In genomic region chr2:207344596-207345394, GRCh38 we compare ENCODE assay signal across 7 cellular contexts.
DNase-seq lines count a peak whose midpoint lies in the region; ATAC-seq, FAIRE-seq and TF ChIP-seq lines count a peak whose summit lies in the region.
"Not testable (repeated sequence)": the region's sequence is repeated elsewhere in the genome, so short reads cannot be mapped to it uniquely, and the experiment has no call there.

No MANE protein-coding gene starts in this region.

- peaks cover 30% of the 10 kb centered on the region for H3K4me1 Mint-ChIP-seq in glutamatergic neuron (ENCODE audit: low read depth, unreplicated experiment)

- not testable (repeated sequence) for ATAC-seq in HCT116, PC-3
- peak; percentile 23 for ATAC-seq in GM12878

- in situ Hi-C loops in GM12878 (cut with MboI): loop anchor here (25.0 kb wide), 1 partner anchor 1632 kb away; no protein-coding TSS in a partner anchor

- H3K27ac ChIP-seq in HCT116 (ENCODE audit: low read depth, low read length); PC-3 (ENCODE audit: low read length); WERI-Rb-1; GM12878 (ENCODE audit: control insufficient read depth, insufficient read depth); parathyroid adenoma: not testable (repeated sequence)

- not testable (repeated sequence) for H3K9me3 Mint-ChIP-seq in glutamatergic neuron (ENCODE audit: unreplicated experiment)

- not testable (repeated sequence) for H3K4me3 Mint-ChIP-seq in glutamatergic neuron (ENCODE audit: unreplicated experiment)

- SMC1A ChIA-PET in GM12878 (lab: Charles Lee; ENCODE audit: uncharacterized antibody, unreplicated experiment): interaction anchor here (1.0 to 2.5 kb wide), 6 partner anchors 9 to 123 kb away, joined by 3 to 15 read pairs (median 3); no protein-coding TSS in a partner anchor

- not testable (repeated sequence) for TF ChIP-seq POLR2A in HCT116 (IDR thresholded peaks at IDR 0.05; ENCODE audit: borderline replicate concordance, extremely low read depth, insufficient read depth, insufficient read length); GM12878 (IDR thresholded peaks at IDR 0.05; ENCODE audit: low read depth, low read length)

- TF ChIP-seq CTCF in D721Med (IDR thresholded peaks at IDR 0.05; ENCODE audit: insufficient read depth, missing control alignments) (peak; percentile 24), PC-3 (conservative IDR thresholded peaks at IDR 0.05; ENCODE audit: low read depth, low read length) (peak; percentile 12; the same call in 1 of the 2 replicates), WERI-Rb-1 (IDR thresholded peaks at IDR 0.05; ENCODE audit: low read depth, low read length) (peak; percentile 56), parathyroid adenoma (IDR thresholded peaks at IDR 0.05) (peak; percentile 33)
- TF ChIP-seq CTCF in HCT116 (IDR thresholded peaks at IDR 0.05 in 2 of 3, conservative IDR thresholded peaks at IDR 0.05 in 1 of 3; ENCODE audit: borderline replicate concordance in 1 of 3, insufficient read depth in 1 of 3, low read depth in 2 of 3, low read length in 2 of 3); GM12878 (IDR thresholded peaks at IDR 0.05 in 2 of 3, conservative IDR thresholded peaks at IDR 0.05 in 1 of 3; ENCODE audit: control insufficient read depth in 2 of 3, extremely low read depth in 1 of 3, insufficient read depth in 1 of 3, low read depth in 3 of 3, low read length in 3 of 3); glutamatergic neuron (IDR thresholded peaks at IDR 0.05; ENCODE audit: partially characterized antibody, unreplicated experiment): not testable (repeated sequence)

- peak; percentile 39; the same call in 1 of the 2 replicates for TF ChIP-seq RAD21 in HCT116 (IDR thresholded peaks at IDR 0.05; ENCODE audit: low read depth)
- not testable (repeated sequence) for TF ChIP-seq RAD21 in GM12878 (IDR thresholded peaks at IDR 0.05; ENCODE audit: insufficient read depth, low read depth, low read length)

- H3K4me3 ChIP-seq in HCT116 (replicated peaks in 1 of 2; ENCODE audit: low read depth in 1 of 2, low read length in 2 of 2); PC-3 (ENCODE audit: low read length); WERI-Rb-1 (ENCODE audit: low read depth, low read length); GM12878; parathyroid adenoma (ENCODE audit: low read depth, low read length): not testable (repeated sequence)

- not testable (repeated sequence) for H3K9me3 ChIP-seq in HCT116 (ENCODE audit: control insufficient read depth in 1 of 2, insufficient read depth in 1 of 2, low read depth in 1 of 2, low read length in 2 of 2); PC-3 (ENCODE audit: low read length); WERI-Rb-1 (ENCODE audit: severe bottlenecking); GM12878 (replicated peaks; ENCODE audit: control insufficient read depth, insufficient read depth, low read length); parathyroid adenoma (ENCODE audit: control insufficient read depth, low read length)

- not testable (repeated sequence) for H3F3A ChIP-seq in PC-3 (ENCODE audit: low read length, unreplicated experiment)

- not testable (repeated sequence) for FAIRE-seq in D721Med (lab: Jason Lieb, UNC); GM12878 (lab: Jason Lieb, UNC)

- H3K4me2 ChIP-seq in HCT116 (ENCODE audit: low read length); PC-3 (ENCODE audit: low read length); GM12878 (ENCODE audit: control insufficient read depth, insufficient read depth); parathyroid adenoma (ENCODE audit: low read length): not testable (repeated sequence)

- POLR2A ChIA-PET in HCT116 (lab: Charles Lee); PC-3 (lab: Charles Lee; ENCODE audit: unreplicated experiment): not testable (repeated sequence)
- POLR2A ChIA-PET in GM12878 (lab: Charles Lee): interaction anchor here (0.9 to 1.0 kb wide), 2 partner anchors 8 to 12 kb away, joined by 3 to 4 read pairs; no protein-coding TSS in a partner anchor

- H3K27ac Mint-ChIP-seq in glutamatergic neuron (ENCODE audit: unreplicated experiment): peak overlapping the region; percentile 15

- RAD21 ChIA-PET in HCT116 (lab: Charles Lee; ENCODE audit: low non-redundant PET in 1 of 2, low total read pairs in 2 of 2, uncharacterized antibody in 2 of 2, unreplicated experiment in 2 of 2): not testable (repeated sequence)
- RAD21 ChIA-PET in GM12878 (lab: Charles Lee; ENCODE audit: unreplicated experiment): interaction anchor here (0.6 to 1.3 kb wide), 6 partner anchors 9 to 165 kb away, joined by 3 to 5 read pairs (median 3); no protein-coding TSS in a partner anchor

- not testable (repeated sequence) for H3K4me1 ChIP-seq in HCT116 (ENCODE audit: control insufficient read depth in 1 of 2, insufficient read depth in 2 of 2, low read length in 2 of 2); PC-3 (ENCODE audit: insufficient read depth, low read length); GM12878 (ENCODE audit: control insufficient read depth, insufficient read depth, low read length); parathyroid adenoma

- not testable (repeated sequence) for H3K27me3 Mint-ChIP-seq in glutamatergic neuron (ENCODE audit: unreplicated experiment)

- intact Hi-C loops in HCT116 (cut with micrococcal nuclease); PC-3 (cut with micrococcal nuclease); GM12878 (cut with micrococcal nuclease; ENCODE audit: unreplicated experiment): not testable (repeated sequence)

- not testable (repeated sequence) for H3K36me3 ChIP-seq in HCT116 (ENCODE audit: control insufficient read depth in 1 of 2, insufficient read depth in 2 of 2, low read length in 2 of 2); PC-3 (ENCODE audit: low read depth, low read length); WERI-Rb-1; GM12878 (ENCODE audit: control insufficient read depth in 2 of 2, insufficient read depth in 2 of 2, low read length in 1 of 2); parathyroid adenoma (ENCODE audit: control insufficient read depth, insufficient read depth, low read length)

- WGBS in GM12878 (ENCODE audit: insufficient coverage, insufficient replicate concordance, low lambda C conversion rate, missing lambda C conversion rate): 68% methylated on average over 12 of the region's 12 CpGs

- not testable (repeated sequence) for H3K27me3 ChIP-seq in HCT116 (ENCODE audit: insufficient read depth, low read length); PC-3 (ENCODE audit: low read length); WERI-Rb-1 (ENCODE audit: insufficient read depth, low read depth, severe bottlenecking); GM12878 (replicated peaks in 1 of 2; ENCODE audit: control insufficient read depth in 2 of 2, insufficient read depth in 2 of 2, low read length in 1 of 2); parathyroid adenoma (ENCODE audit: control insufficient read depth, insufficient read depth, low read length)

- DNase-seq in D721Med (ENCODE audit: insufficient read length, low spot score); HCT116 (ENCODE audit: low read depth, low spot score); PC-3; GM12878 (ENCODE audit: low read depth, low spot score): not testable (repeated sequence)
- peak; percentile 62 for DNase-seq in WERI-Rb-1
- peak; percentile 40 for DNase-seq in glutamatergic neuron

- not testable (repeated sequence) for H3K9ac ChIP-seq in HCT116 (ENCODE audit: low read length); PC-3 (ENCODE audit: low read length); GM12878 (ENCODE audit: control insufficient read depth, insufficient read depth, low read length); parathyroid adenoma

- H3K9me2 ChIP-seq in HCT116 (ENCODE audit: insufficient read depth); PC-3 (replicated peaks; ENCODE audit: low read length): not testable (repeated sequence)

- CTCF ChIA-PET in HCT116 (lab: Charles Lee); PC-3 (lab: Charles Lee): not testable (repeated sequence)
- CTCF ChIA-PET in GM12878 (lab: Yijun Ruan, JAX): interaction anchor here (0.6 to 1.2 kb wide), 4 partner anchors 8 to 545 kb away, joined by 3 to 6 read pairs (median 3); no protein-coding TSS in a partner anchor

- not testable (repeated sequence) for TF ChIP-seq EP300 in GM12878 (IDR thresholded peaks at IDR 0.05; ENCODE audit: borderline replicate concordance in 1 of 2, control insufficient read depth in 1 of 2, low read depth in 2 of 2, low read length in 2 of 2)

- H3K36me3 Mint-ChIP-seq in glutamatergic neuron (ENCODE audit: unreplicated experiment): peaks cover 19% of the 10 kb centered on the region

- not testable (repeated sequence) for BruUV-seq in HCT116 (replicated peaks; lab: Mats Ljungman, UMichigan); PC-3 (replicated peaks; lab: Mats Ljungman, UMichigan); GM12878 (replicated peaks; lab: Mats Ljungman, UMichigan)

- not testable (repeated sequence) for H4K20me1 ChIP-seq in HCT116 (ENCODE audit: insufficient read depth); PC-3 (ENCODE audit: low read length); GM12878 (ENCODE audit: control insufficient read depth, insufficient read depth)

- not testable (repeated sequence) for H3K79me2 ChIP-seq in HCT116 (ENCODE audit: insufficient read depth, low read length); PC-3 (ENCODE audit: low read length); GM12878 (ENCODE audit: control insufficient read depth, insufficient read depth, low read length); parathyroid adenoma

- not testable (repeated sequence) for H2AFZ ChIP-seq in HCT116 (ENCODE audit: low read depth, low read length, poor library complexity, severe bottlenecking); PC-3 (ENCODE audit: low read length); GM12878 (ENCODE audit: control insufficient read depth, low read depth, low read length); parathyroid adenoma

TF ChIP-seq in GM12878, 131 proteins besides CTCF, POLR2A, EP300 and RAD21:
- peak; percentile 81 for TF ChIP-seq YY1 (IDR thresholded peaks at IDR 0.05; ENCODE audit: low read depth, low read length)
TF ChIP-seq in GM12878: peak in this region for 1; not testable (repeated sequence) for 130.
